25 cellular contexts compared by ENCODE assay signal in the genomic region with DNA sequence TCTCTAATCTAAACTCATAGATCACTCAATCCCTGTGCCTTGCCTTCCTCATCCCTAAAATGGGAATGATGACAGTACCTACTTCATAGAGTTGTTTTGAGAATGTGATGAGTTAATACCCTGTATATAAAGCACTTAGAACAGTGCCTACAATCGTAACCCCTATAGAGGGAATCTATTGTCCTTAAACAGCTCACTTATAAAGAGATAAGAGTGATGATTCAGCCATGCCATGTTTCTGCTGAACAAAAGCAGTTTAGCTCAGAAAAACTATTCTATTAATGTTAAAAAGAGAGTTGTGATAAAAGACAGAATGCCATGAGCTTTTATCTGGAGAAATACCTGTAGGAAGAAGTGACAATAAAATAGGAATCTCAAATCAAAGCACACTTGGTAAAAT.
"Had no signal": no experiment of that assay in that cellular context is flagged by ENCODE, and none has a peak within 500 bp of the region (broad histone marks: within the 10 kb centered on the region; RNA-seq: fewer than 3 reads in every experiment).

No MANE protein-coding gene starts in this region.

- ATAC-seq: activated CD4-positive, CD25-positive, alpha-beta regulatory T cell treated with anti-CD3 and anti-CD28 coated beads, Interleukin-2, amount 50 U/mL, for 24 hours; body of pancreas; gastroesophageal sphincter; heart left ventricle; naive thymus-derived CD4-positive, alpha-beta T cell had no signal

- H3K4me3 Mint-ChIP-seq: activated naive CD8-positive, alpha-beta T cell; endodermal cell had no signal

- H3K27ac ChIP-seq: body of pancreas, dorsolateral prefrontal cortex, gastroesophageal sphincter, heart left ventricle, prostate gland, right atrium auricular region, suprapubic skin had no signal

- H3K4me1 ChIP-seq: body of pancreas, prostate gland had no signal

- H3K9me3 ChIP-seq: body of pancreas, gastroesophageal sphincter, prostate gland, right atrium auricular region, suprapubic skin had no signal

- H3K36me3 ChIP-seq: gastroesophageal sphincter, heart left ventricle, prostate gland, right atrium auricular region, suprapubic skin had no signal

- H3K27ac Mint-ChIP-seq: activated naive CD8-positive, alpha-beta T cell; endodermal cell had no signal

- H3K27me3 Mint-ChIP-seq: activated naive CD8-positive, alpha-beta T cell had no signal

- H3K4me3 ChIP-seq: body of pancreas, dorsolateral prefrontal cortex, gastroesophageal sphincter, heart left ventricle, prostate gland, right atrium auricular region, suprapubic skin had no signal

- H3K9me3 Mint-ChIP-seq: endodermal cell had no signal

- DNase-seq: activated CD4-positive, alpha-beta T cell treated with anti-CD3 and anti-CD28 coated beads, Interleukin-2, amount 50 U/mL, for 1 hour; activated CD8-positive, alpha-beta memory T cell treated with anti-CD3 and anti-CD28 coated beads for 24 hours; activated CD8-positive, alpha-beta memory T cell treated with anti-CD3 and anti-CD28 coated beads, Interleukin-2, amount 50 U/mL, for 48 hours; activated gamma-delta T cell; amygdala; body of pancreas; caudate nucleus; dorsolateral prefrontal cortex; endodermal cell; erythroblast; heart left ventricle; kidney glomerular epithelial cell; mesendoderm; naive thymus-derived CD4-positive, alpha-beta T cell; stimulated activated CD4-positive, alpha-beta T cell treated with anti-CD3 and anti-CD28 coated beads, Interleukin-12 subunit alpha, Interleukin-12 subunit beta, amount 100 ng/mL, for 4 hours; stimulated activated CD4-positive, alpha-beta T cell treated with anti-CD3 and anti-CD28 coated beads, Interleukin-1b, Interleukin-23, amount 100 ng/mL, for 48 hours; stimulated activated naive CD4-positive, alpha-beta T cell treated with Interleukin-2 at 50 U/mL for 16 hours; T1000; trophoblast cell had no signal

- H3K27me3 ChIP-seq: body of pancreas, dorsolateral prefrontal cortex, gastroesophageal sphincter, heart left ventricle, right atrium auricular region, suprapubic skin had no signal
